ENCODE assay signal across 37 cellular contexts in genomic region chr3:66366747-66367146, GRCh38.
"Had no signal": no experiment of that assay in that cellular context is flagged by ENCODE, and none has a peak within 500 bp of the region (broad histone marks: within the 10 kb centered on the region; RNA-seq: fewer than 3 reads in every experiment).

No MANE protein-coding gene starts in this region.

- H3K4me3 ChIP-seq: adrenal gland, body of pancreas, esophagus muscularis mucosa, gastrocnemius medialis, heart left ventricle had no signal

- H3K4me1 Mint-ChIP-seq: activated CD4-positive, alpha-beta T cell treated with anti-CD3 and anti-CD28 coated beads for 36 hours; activated CD4-positive, alpha-beta T cell treated with anti-CD3 and anti-CD28 coated beads, Interleukin-2, amount 10 ng/mL, durations not matched to agents 24 days and 14 days; activated CD8-positive, alpha-beta memory T cell treated with anti-CD3 and anti-CD28 coated beads, Interleukin-2, amount 10 ng/mL, durations not matched to agents 7 days and 5 days; activated naive CD8-positive, alpha-beta T cell treated with anti-CD3 and anti-CD28 coated beads for 36 hours had no signal

- H3K27ac ChIP-seq: adrenal gland, body of pancreas, esophagus muscularis mucosa, foreskin keratinocyte, gastrocnemius medialis, WERI-Rb-1 had no signal

- H3K4me1 ChIP-seq: adrenal gland, foreskin keratinocyte had no signal

- H3K4me3 Mint-ChIP-seq: activated CD4-positive, alpha-beta memory T cell treated with anti-CD3 and anti-CD28 coated beads for 36 hours; activated CD4-positive, alpha-beta T cell treated with anti-CD3 and anti-CD28 coated beads for 36 hours; activated CD4-positive, alpha-beta T cell treated with anti-CD3 and anti-CD28 coated beads, Interleukin-2, amount 10 ng/mL, durations not matched to agents 24 days and 14 days; activated CD8-positive, alpha-beta memory T cell treated with anti-CD3 and anti-CD28 coated beads, Interleukin-2, amount 10 ng/mL, durations not matched to agents 7 days and 5 days; activated CD8-positive, alpha-beta T cell treated with anti-CD3 and anti-CD28 coated beads, Interleukin-2, amount 10 ng/mL, durations not matched to agents 7 days and 5 days; activated naive CD4-positive, alpha-beta T cell treated with anti-CD3 and anti-CD28 coated beads for 36 hours; activated naive CD4-positive, alpha-beta T cell treated with anti-CD3 and anti-CD28 coated beads, Interleukin-2, amount 50 U/mL, for 24 hours; activated naive CD8-positive, alpha-beta T cell treated with anti-CD3 and anti-CD28 coated beads for 36 hours; activated naive CD8-positive, alpha-beta T cell treated with anti-CD3 and anti-CD28 coated beads, Interleukin-2, amount 50 U/mL, for 24 hours; activated T-helper 1 cell treated with anti-CD3 and anti-CD28 coated beads, Interleukin-12 subunit alpha, Interleukin-12 subunit beta, Interleukin-2, Interleukin-4 antibody, amounts not matched to agents 30 ng/mL and 10 ng/mL and 1 ng/mL, durations not matched to agents 14 hours and 24 hours and 36 hours; effector memory CD8-positive, alpha-beta T cell; T-helper 1 cell treated with Interleukin-12 subunit alpha and Interleukin-12 subunit beta and Interleukin-4 antibody, amounts not matched to agents 30 μg/mL and 1 μg/mL, for 36 hours; T-helper 2 cell treated with Interferon-gamma antibody and Interleukin-4, amounts not matched to agents 5 μg/mL and 100 μg/mL, for 36 hours had no signal

- H3K36me3 Mint-ChIP-seq: activated CD8-positive, alpha-beta memory T cell treated with anti-CD3 and anti-CD28 coated beads, Interleukin-2, amount 10 ng/mL, durations not matched to agents 7 days and 5 days had no signal

- H3K9me3 Mint-ChIP-seq: activated CD4-positive, alpha-beta memory T cell treated with anti-CD3 and anti-CD28 coated beads for 36 hours; activated CD4-positive, alpha-beta T cell treated with anti-CD3 and anti-CD28 coated beads, Interleukin-2, amount 10 ng/mL, durations not matched to agents 24 days and 14 days; activated naive CD4-positive, alpha-beta T cell treated with anti-CD3 and anti-CD28 coated beads for 36 hours; activated naive CD4-positive, alpha-beta T cell treated with anti-CD3 and anti-CD28 coated beads, Interleukin-2, amount 50 U/mL, for 24 hours; activated naive CD8-positive, alpha-beta T cell treated with anti-CD3 and anti-CD28 coated beads for 36 hours; activated naive CD8-positive, alpha-beta T cell treated with anti-CD3 and anti-CD28 coated beads, Interleukin-2, amount 50 U/mL, for 24 hours; activated T-helper 1 cell treated with anti-CD3 and anti-CD28 coated beads, Interleukin-12 subunit alpha, Interleukin-12 subunit beta, Interleukin-2, Interleukin-4 antibody, amounts not matched to agents 30 ng/mL and 10 ng/mL and 1 ng/mL, durations not matched to agents 14 hours and 24 hours and 36 hours; activated T-helper 2 cell treated with anti-CD3 and anti-CD28 coated beads, Interferon-gamma antibody, Interleukin-2, Interleukin-4, amounts not matched to agents 10 μg/mL and 5 μg/mL and 100 μg/mL, durations not matched to agents 14 hours and 24 hours and 36 hours; effector memory CD8-positive, alpha-beta T cell; T-helper 1 cell treated with Interleukin-12 subunit alpha and Interleukin-12 subunit beta and Interleukin-4 antibody, amounts not matched to agents 30 μg/mL and 1 μg/mL, for 36 hours; T-helper 2 cell treated with Interferon-gamma antibody and Interleukin-4, amounts not matched to agents 5 μg/mL and 100 μg/mL, for 36 hours had no signal

- H3K27me3 Mint-ChIP-seq: activated CD4-positive, alpha-beta memory T cell treated with anti-CD3 and anti-CD28 coated beads for 36 hours; activated CD4-positive, alpha-beta T cell treated with anti-CD3 and anti-CD28 coated beads for 36 hours; activated CD4-positive, alpha-beta T cell treated with anti-CD3 and anti-CD28 coated beads, Interleukin-2, amount 10 ng/mL, durations not matched to agents 24 days and 14 days; activated CD8-positive, alpha-beta memory T cell treated with anti-CD3 and anti-CD28 coated beads, Interleukin-2, amount 10 ng/mL, durations not matched to agents 7 days and 5 days; activated naive CD4-positive, alpha-beta T cell treated with anti-CD3 and anti-CD28 coated beads, Interleukin-2, amount 50 U/mL, for 24 hours; activated naive CD8-positive, alpha-beta T cell treated with anti-CD3 and anti-CD28 coated beads for 36 hours; activated naive CD8-positive, alpha-beta T cell treated with anti-CD3 and anti-CD28 coated beads, Interleukin-2, amount 50 U/mL, for 24 hours; effector memory CD8-positive, alpha-beta T cell had no signal

- H3K27ac Mint-ChIP-seq: activated CD4-positive, alpha-beta memory T cell treated with anti-CD3 and anti-CD28 coated beads for 36 hours; activated CD4-positive, alpha-beta T cell treated with anti-CD3 and anti-CD28 coated beads for 36 hours; activated CD4-positive, alpha-beta T cell treated with anti-CD3 and anti-CD28 coated beads, Interleukin-2, amount 10 ng/mL, durations not matched to agents 24 days and 14 days; activated CD8-positive, alpha-beta memory T cell treated with anti-CD3 and anti-CD28 coated beads, Interleukin-2, amount 10 ng/mL, durations not matched to agents 7 days and 5 days; activated CD8-positive, alpha-beta T cell treated with anti-CD3 and anti-CD28 coated beads, Interleukin-2, amount 10 ng/mL, durations not matched to agents 7 days and 5 days; activated naive CD4-positive, alpha-beta T cell treated with anti-CD3 and anti-CD28 coated beads for 36 hours; activated naive CD4-positive, alpha-beta T cell treated with anti-CD3 and anti-CD28 coated beads, Interleukin-2, amount 50 U/mL, for 24 hours; activated naive CD8-positive, alpha-beta T cell treated with anti-CD3 and anti-CD28 coated beads for 36 hours; activated naive CD8-positive, alpha-beta T cell treated with anti-CD3 and anti-CD28 coated beads, Interleukin-2, amount 50 U/mL, for 24 hours; activated T-helper 1 cell treated with anti-CD3 and anti-CD28 coated beads, Interleukin-12 subunit alpha, Interleukin-12 subunit beta, Interleukin-2, Interleukin-4 antibody, amounts not matched to agents 30 ng/mL and 10 ng/mL and 1 ng/mL, durations not matched to agents 14 hours and 24 hours and 36 hours; activated T-helper 2 cell treated with anti-CD3 and anti-CD28 coated beads, Interferon-gamma antibody, Interleukin-2, Interleukin-4, amounts not matched to agents 10 μg/mL and 5 μg/mL and 100 μg/mL, durations not matched to agents 14 hours and 24 hours and 36 hours; T-helper 1 cell treated with Interleukin-12 subunit alpha and Interleukin-12 subunit beta and Interleukin-4 antibody, amounts not matched to agents 30 μg/mL and 1 μg/mL, for 36 hours; T-helper 2 cell treated with Interferon-gamma antibody and Interleukin-4, amounts not matched to agents 5 μg/mL and 100 μg/mL, for 36 hours had no signal

- FAIRE-seq: colon had no signal

- H3K27me3 ChIP-seq: adrenal gland, body of pancreas, esophagus muscularis mucosa, foreskin keratinocyte, gastrocnemius medialis, heart left ventricle had no signal

- DNase-seq: activated CD4-positive, alpha-beta memory T cell treated with anti-CD3 and anti-CD28 coated beads for 36 hours; activated CD4-positive, alpha-beta T cell treated with anti-CD3 and anti-CD28 coated beads for 36 hours; activated CD4-positive, alpha-beta T cell treated with anti-CD3 and anti-CD28 coated beads, Interleukin-2, amount 10 ng/mL, durations not matched to agents 24 days and 14 days; activated CD4-positive, CD25-positive, alpha-beta regulatory T cell; activated CD4-positive, CD25-positive, alpha-beta regulatory T cell treated with anti-CD3 and anti-CD28 coated beads, Interleukin-2, amount 50 U/mL, for 72 hours; activated CD8-positive, alpha-beta memory T cell treated with anti-CD3 and anti-CD28 coated beads, Interleukin-2, amount 10 ng/mL, durations not matched to agents 7 days and 5 days; activated CD8-positive, alpha-beta memory T cell treated with anti-CD3 and anti-CD28 coated beads, Interleukin-2, amount 50 U/mL, for 48 hours; activated CD8-positive, alpha-beta T cell treated with anti-CD3 and anti-CD28 coated beads, Interleukin-2, amount 10 ng/mL, durations not matched to agents 7 days and 5 days; activated effector memory CD4-positive, alpha-beta T cell treated with anti-CD3 and anti-CD28 coated beads, Interleukin-2, amount 50 U/mL, for 16 hours; activated naive CD4-positive, alpha-beta T cell treated with anti-CD3 and anti-CD28 coated beads for 36 hours; activated naive CD8-positive, alpha-beta T cell treated with anti-CD3 and anti-CD28 coated beads for 36 hours; activated naive CD8-positive, alpha-beta T cell treated with anti-CD3 and anti-CD28 coated beads, Interleukin-2, amount 50 U/mL, for 24 hours; activated T-cell treated with anti-CD3 and anti-CD28 coated beads for 4 hours; activated T-cell treated with anti-CD3 and anti-CD28 coated beads, Interleukin-2, amount 50 U/mL, for 48 hours; adrenal gland; amygdala; aorta; body of pancreas; caudate nucleus; cortex of kidney; dermis blood vessel endothelial cell; effector CD4-positive, alpha-beta T cell; effector memory CD8-positive, alpha-beta T cell; erythroblast; foreskin keratinocyte; gastrocnemius medialis; glutamatergic neuron; heart left ventricle; T1000; WERI-Rb-1 had no signal

- H3K36me3 ChIP-seq: adrenal gland, gastrocnemius medialis, WERI-Rb-1 had no signal

- ATAC-seq: activated CD4-positive, alpha-beta T cell treated with anti-CD3 and anti-CD28 coated beads for 36 hours; activated CD8-positive, alpha-beta memory T cell treated with anti-CD3 and anti-CD28 coated beads, Interleukin-2, amount 10 ng/mL, durations not matched to agents 7 days and 5 days; activated CD8-positive, alpha-beta T cell treated with anti-CD3 and anti-CD28 coated beads, Interleukin-2, amount 10 ng/mL, durations not matched to agents 7 days and 5 days; activated naive CD8-positive, alpha-beta T cell treated with anti-CD3 and anti-CD28 coated beads, Interleukin-2, amount 50 U/mL, for 24 hours; body of pancreas; effector memory CD8-positive, alpha-beta T cell; foreskin keratinocyte; gastrocnemius medialis; heart left ventricle had no signal

- H3K9me3 ChIP-seq: adrenal gland, body of pancreas, esophagus muscularis mucosa, gastrocnemius medialis, heart left ventricle had no signal
